27 cellular contexts compared by ENCODE assay signal in the genomic region with DNA sequence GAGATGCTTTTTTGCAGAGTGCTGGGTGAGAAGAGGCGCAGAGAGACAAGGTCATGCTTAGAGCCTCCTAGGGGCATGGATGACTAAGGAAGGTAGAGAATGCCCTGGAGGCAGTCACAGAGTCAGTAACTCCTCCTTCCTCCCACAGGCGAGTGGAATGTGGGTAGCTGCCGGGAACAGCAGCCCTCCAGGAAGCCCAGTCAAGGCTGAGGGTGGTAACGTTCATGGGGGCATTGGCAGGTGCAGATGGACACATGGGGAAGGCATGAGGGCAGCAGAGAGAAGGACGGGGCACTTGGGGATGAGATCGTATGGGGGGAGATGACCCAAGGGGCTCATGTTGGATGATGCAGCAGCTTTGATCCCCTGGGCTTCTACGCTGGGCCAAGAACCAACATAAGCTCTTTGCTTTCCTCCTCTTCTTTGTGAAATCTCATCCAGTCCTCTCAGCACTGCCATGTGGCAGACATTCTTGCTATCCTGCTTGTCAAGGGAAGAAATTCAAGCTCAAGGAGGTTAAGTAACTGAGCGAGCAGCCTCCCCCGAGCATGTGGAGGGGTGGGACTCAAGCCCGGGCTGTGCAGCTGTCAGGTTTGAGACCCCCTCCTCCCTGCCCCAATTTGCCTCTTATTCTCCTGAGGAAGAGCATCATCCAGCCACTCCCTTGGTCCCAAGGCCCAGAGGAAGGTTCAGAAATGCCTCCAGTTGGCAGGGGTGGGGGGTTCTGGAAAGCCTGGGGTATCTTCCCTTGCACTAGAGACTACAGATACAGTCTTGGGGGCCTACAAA.
DNase-seq lines count a peak whose midpoint lies in the region; ATAC-seq lines count a peak whose summit lies in the region.
"Had no signal": no experiment of that assay in that cellular context is flagged by ENCODE, and none has a peak within 500 bp of the region (broad histone marks: within the 10 kb centered on the region; RNA-seq: fewer than 3 reads in every experiment).

No MANE protein-coding gene starts in this region.

- peaks cover 24% of the 10 kb centered on the region for H3K9me3 ChIP-seq in SJSA1 (replicated peaks)
- H3K9me3 ChIP-seq: A549; BE2C; BLaER1; BLaER1 treated with 17β-estradiol and CSF1 and Interleukin-3, amounts not matched to agents 10 nM and 100 nM; Caco-2 had no signal

- no peaks in the 10 kb centered on the region for H3K4me1 ChIP-seq in SJSA1 (replicated peaks)
- H3K4me1 ChIP-seq: A549, Caco-2 had no signal

- no peak for ATAC-seq in GM19328 (IDR thresholded peaks at IDR 0.05; ENCODE audit: unreplicated experiment)
- ATAC-seq: A549; CD8-positive, alpha-beta T cell had no signal

- H3K4me3 ChIP-seq in SJSA1: no peak overlapping the region
- H3K4me3 ChIP-seq: A549; BLaER1; BLaER1 treated with 17β-estradiol and CSF1 and Interleukin-3, amounts not matched to agents 10 nM and 100 nM had no signal

- no peaks in the 10 kb centered on the region for H3K36me3 ChIP-seq in SJSA1
- H3K36me3 ChIP-seq: BLaER1; BLaER1 treated with 17β-estradiol and CSF1 and Interleukin-3, amounts not matched to agents 10 nM and 100 nM had no signal

- H3K27ac ChIP-seq in SJSA1: no peak overlapping the region
- H3K27ac ChIP-seq: 22Rv1; A549; BLaER1; BLaER1 treated with 17β-estradiol and CSF1 and Interleukin-3, amounts not matched to agents 10 nM and 100 nM; C4-2B had no signal

- DNase-seq in SJSA1 (ENCODE audit: low read depth in 1 of 2, low spot score in 2 of 2): peak; percentile 65 to 89
- DNase-seq: 8988T; ACHN; AML-193; BE2C; C1 segment of cervical spinal cord; Caco-2; Calu3; CD4-positive, alpha-beta memory T cell; CD4-positive, alpha-beta T cell; CD4-positive, CD25-positive, alpha-beta regulatory T cell; CD8-positive, alpha-beta memory T cell; CD8-positive, alpha-beta T cell; COR-L47; DMS 273 treated with DMSO at 0.1 percent for 48 hours; DMS153; DMS53; DMS79; DMS79 treated with DMSO at 0.1 percent for 48 hours; DND-41; EL had no signal

- peaks cover 73% of the 10 kb centered on the region for H3K27me3 ChIP-seq in SJSA1 (replicated peaks)
- H3K27me3 ChIP-seq: BE2C, BLaER1 had no signal
